In the genomic region with DNA sequence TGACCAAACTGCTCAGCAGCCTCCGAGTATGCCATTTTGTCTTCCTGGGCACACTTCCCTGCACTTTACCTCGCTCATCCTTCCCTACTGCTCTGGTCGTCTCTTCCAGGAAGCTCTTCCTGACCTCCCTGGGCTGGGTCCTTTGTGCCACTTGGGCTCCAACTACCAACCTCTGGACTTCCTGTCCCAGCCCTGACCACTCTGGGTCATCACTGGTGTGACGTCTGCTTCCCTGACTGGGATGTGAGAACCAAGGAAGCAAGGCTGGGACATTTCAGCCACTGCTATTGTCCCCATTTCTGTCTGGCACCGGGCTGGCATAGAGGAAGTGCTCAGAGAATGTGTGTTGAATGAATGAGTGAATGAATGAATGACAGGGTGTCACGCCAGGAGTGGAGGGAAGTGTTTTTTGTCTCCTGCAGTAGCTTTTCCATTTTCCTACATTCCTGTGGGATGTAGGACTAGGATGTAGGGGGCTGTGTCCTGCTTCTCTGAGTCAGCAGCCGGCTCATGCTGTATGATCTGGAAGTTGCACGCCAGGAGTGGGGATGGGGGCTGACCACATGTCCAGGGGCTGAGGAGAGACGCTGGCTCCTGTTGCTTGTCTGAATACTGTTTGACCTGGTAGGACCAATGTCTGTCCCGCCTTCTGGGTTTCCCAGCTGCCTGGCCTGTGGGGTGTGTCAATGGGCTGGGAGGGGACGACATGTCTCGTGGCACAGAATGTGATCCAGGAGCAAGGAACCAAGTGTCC, we compare ENCODE assay signal across 1 cellular context.
TF ChIP-seq lines count a peak whose summit lies in the region.

No MANE protein-coding gene starts in this region.

TF ChIP-seq in K562, 482 proteins besides CTCF, POLR2A, EP300 and RAD21:
- TF ChIP-seq ZNF354B (CRISPR knock-in tag; IDR thresholded peaks at IDR 0.05) (no peak), ZNF121 (CRISPR knock-in tag; conservative IDR thresholded peaks at IDR 0.05) (no peak), ZNF24 (IDR thresholded peaks at IDR 0.05) (peak; percentile 46; the same call in 1 of the 2 replicates), NCOR1 (IDR thresholded peaks at IDR 0.05) (no peak)
- TF ChIP-seq, protein P1, sequence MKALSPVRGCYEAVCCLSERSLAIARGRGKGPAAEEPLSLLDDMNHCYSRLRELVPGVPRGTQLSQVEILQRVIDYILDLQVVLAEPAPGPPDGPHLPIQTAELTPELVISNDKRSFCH (CRISPR knock-in tag; IDR thresholded peaks at IDR 0.05), result no peak
- TF ChIP-seq, protein P1 (tag; IDR thresholded peaks at IDR 0.05), result no peak
